Comparison of ENCODE assay signal across 23 cellular contexts in the genomic region with DNA sequence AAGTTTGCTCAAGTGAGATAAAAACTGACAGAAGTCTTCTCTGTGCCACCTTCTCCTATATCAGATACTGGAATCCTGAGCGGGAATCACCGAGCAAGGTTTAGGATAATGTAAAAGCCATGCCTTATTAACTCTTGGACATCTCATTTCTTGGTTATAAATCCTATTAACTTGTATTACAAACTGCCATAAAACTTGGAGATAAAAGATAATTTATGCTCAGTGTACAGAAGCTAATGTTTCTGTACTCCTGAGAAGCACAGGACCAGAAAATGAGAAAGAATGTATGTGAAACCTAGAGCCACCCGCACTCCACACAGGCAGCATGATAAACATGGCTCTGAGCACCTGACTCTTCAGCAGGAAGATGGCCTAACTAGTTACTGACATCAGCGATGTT.
"Had no signal": no experiment of that assay in that cellular context is flagged by ENCODE, and none has a peak within 500 bp of the region (broad histone marks: within the 10 kb centered on the region; RNA-seq: fewer than 3 reads in every experiment).

No MANE protein-coding gene starts in this region.

- DNase-seq: colonic mucosa; cortex of kidney; effector CD8-positive, alpha-beta T cell; effector memory CD8-positive, alpha-beta T cell; endodermal cell; erythroblast; esophagus squamous epithelium; foreskin fibroblast; foreskin melanocyte; gastrocnemius medialis; glutamatergic neuron; head of caudate nucleus; heart right ventricle; hippocampal formation; left cardiac atrium; left ventricle myocardium superior; lower lobe of right lung; mesenchymal stem cell; mucosa of descending colon; naive B cell had no signal

- H3K9me3 ChIP-seq: colonic mucosa, esophagus squamous epithelium, gastrocnemius medialis, heart right ventricle, lower lobe of right lung, mucosa of descending colon had no signal

- H3K27ac ChIP-seq: colonic mucosa, epithelial cell of prostate, esophagus squamous epithelium, gastrocnemius medialis, heart right ventricle, lower lobe of right lung had no signal

- ATAC-seq: effector memory CD8-positive, alpha-beta T cell; esophagus mucosa; gastrocnemius medialis; heart right ventricle; left cardiac atrium; left lobe of liver; left ventricle myocardium superior; lower lobe of right lung; mucosa of descending colon had no signal

- H3K36me3 ChIP-seq: colonic mucosa, esophagus squamous epithelium, gastrocnemius medialis, heart right ventricle, lower lobe of right lung had no signal

- H3K4me1 ChIP-seq: colonic mucosa, esophagus squamous epithelium, gastrocnemius medialis had no signal

- H3K27me3 ChIP-seq: colonic mucosa, esophagus squamous epithelium, gastrocnemius medialis, heart right ventricle had no signal

- H3K4me3 ChIP-seq: colonic mucosa, esophagus squamous epithelium, gastrocnemius medialis, heart right ventricle, lower lobe of right lung, mucosa of descending colon had no signal
